ENCODE assay signal across 13 cellular contexts in genomic region chr12:3252416-3252815, GRCh38.
DNase-seq lines count a peak whose midpoint lies in the region; ATAC-seq and TF ChIP-seq lines count a peak whose summit lies in the region.
"Had no signal": no experiment of that assay in that cellular context is flagged by ENCODE, and none has a peak within 500 bp of the region (broad histone marks: within the 10 kb centered on the region; RNA-seq: fewer than 3 reads in every experiment).

No MANE protein-coding gene starts in this region.

- no peak overlapping the region for H3K4me3 ChIP-seq in body of pancreas
- H3K4me3 ChIP-seq in right atrium auricular region = no peak overlapping the region
- H3K4me3 ChIP-seq in rectal smooth muscle tissue (ENCODE audit: low read length) = no peak overlapping the region
- H3K4me3 ChIP-seq in smooth muscle cell = no peak overlapping the region

- no peaks in the 10 kb centered on the region for H3K9me3 Mint-ChIP-seq in chondrocyte (ENCODE audit: low read depth)
- H3K9me3 Mint-ChIP-seq: CD8-positive, alpha-beta T cell; naive thymus-derived CD8-positive, alpha-beta T cell had no signal

- H4K20me1 ChIP-seq in smooth muscle cell (ENCODE audit: low read depth) = peaks cover 43% of the 10 kb centered on the region

- no peak overlapping the region for H3K4me2 ChIP-seq in smooth muscle cell

- no peaks in the 10 kb centered on the region for H3K79me2 ChIP-seq in smooth muscle cell (ENCODE audit: low read depth)

- DNase-seq in DMS79 treated with DMSO at 0.1 percent for 48 hours (lab: John Stamatoyannopoulos, UW) (peak; percentile 84), body of pancreas (peak; percentile 28 to 58 (median 51)), right atrium auricular region (ENCODE audit: low spot score) (peak; percentile 95), smooth muscle cell (lab: John Stamatoyannopoulos, UW; ENCODE audit: unreplicated experiment) (no peak), HPDE6-E6E7 (ENCODE audit: extremely low spot score) (no peak), chondrocyte (ENCODE audit: low spot score) (no peak)
- DNase-seq: activated gamma-delta T cell treated with Interleukin-2 at 50 U/mL for 16 hours; CD8-positive, alpha-beta T cell; naive thymus-derived CD8-positive, alpha-beta T cell; NCI-H774 had no signal

- H3K27me3 ChIP-seq in body of pancreas = no peaks in the 10 kb centered on the region
- no peaks in the 10 kb centered on the region for H3K27me3 ChIP-seq in right atrium auricular region
- no peaks in the 10 kb centered on the region for H3K27me3 ChIP-seq in rectal smooth muscle tissue (ENCODE audit: control insufficient read depth, insufficient read depth, low read length)
- H3K27me3 ChIP-seq in smooth muscle cell (ENCODE audit: low read depth) = no peaks in the 10 kb centered on the region

- intact Hi-C loops in body of pancreas (cut with DNase I) = no loop called here

- H2AFZ ChIP-seq in smooth muscle cell (ENCODE audit: low read depth) = no peak overlapping the region

- ATAC-seq in body of pancreas (peak; percentile 49), HG03159 (IDR thresholded peaks at IDR 0.05; ENCODE audit: unreplicated experiment) (no peak)
- ATAC-seq: CD8-positive, alpha-beta T cell; HCT116; naive thymus-derived CD8-positive, alpha-beta T cell had no signal

- H3K4me1 ChIP-seq in body of pancreas (no peaks in the 10 kb centered on the region), right atrium auricular region (peaks cover 0 to 91% of the 10 kb centered on the region in 2 donors), rectal smooth muscle tissue (ENCODE audit: control insufficient read depth, insufficient read depth, low read length) (peaks cover 14% of the 10 kb centered on the region), smooth muscle cell (ENCODE audit: low read depth) (no peaks in the 10 kb centered on the region)

- no peak for TF ChIP-seq POLR2A in body of pancreas (IDR thresholded peaks at IDR 0.05)

- peaks cover 8% of the 10 kb centered on the region for H3K4me1 Mint-ChIP-seq in chondrocyte (ENCODE audit: low read depth)

- 90 to 100% methylated on average over 2 to 12 of the region's 12 CpGs for WGBS in body of pancreas, 2 donors
- WGBS in smooth muscle cell (ENCODE audit: low lambda C conversion rate) = 92% methylated on average over 12 of the region's 12 CpGs

- no peak overlapping the region for H3K9ac ChIP-seq in rectal smooth muscle tissue (ENCODE audit: low read length)
- no peak overlapping the region for H3K9ac ChIP-seq in smooth muscle cell (ENCODE audit: low read depth)

- H3K27ac ChIP-seq in body of pancreas (no peak overlapping the region), right atrium auricular region (peak overlapping the region; percentile 91 to 97), rectal smooth muscle tissue (ENCODE audit: low read depth, low read length) (peak overlapping the region; percentile 78), smooth muscle cell (ENCODE audit: low read depth) (no peak overlapping the region)

- H3K36me3 ChIP-seq in body of pancreas (replicated peaks in 1 of 2; ENCODE audit: insufficient read depth in 1 of 2, low read depth in 2 of 2) (no peaks in the 10 kb centered on the region), right atrium auricular region (no peaks in the 10 kb centered on the region), rectal smooth muscle tissue (ENCODE audit: control insufficient read depth, insufficient read depth, low read length) (no peaks in the 10 kb centered on the region), smooth muscle cell (ENCODE audit: low read depth) (no peaks in the 10 kb centered on the region)

- H3K36me3 Mint-ChIP-seq in chondrocyte (ENCODE audit: low read depth) = peaks cover 2% of the 10 kb centered on the region
- H3K36me3 Mint-ChIP-seq: CD8-positive, alpha-beta T cell; naive thymus-derived CD8-positive, alpha-beta T cell had no signal

- TF ChIP-seq CTCF in body of pancreas (IDR thresholded peaks at IDR 0.05) (no peak), right atrium auricular region (IDR thresholded peaks at IDR 0.05) (no peak), smooth muscle cell (IDR thresholded peaks at IDR 0.05; ENCODE audit: borderline replicate concordance, insufficient read depth, poor library complexity, severe bottlenecking) (no peak), chondrocyte (IDR thresholded peaks at IDR 0.05) (no peak)

- H3K27me3 Mint-ChIP-seq in chondrocyte (ENCODE audit: low read depth) = no peaks in the 10 kb centered on the region

- no peak overlapping the region for H3K27ac Mint-ChIP-seq in chondrocyte (ENCODE audit: unreplicated experiment)
- H3K27ac Mint-ChIP-seq: CD8-positive, alpha-beta T cell; naive thymus-derived CD8-positive, alpha-beta T cell had no signal

- H3K4me3 Mint-ChIP-seq in chondrocyte (ENCODE audit: unreplicated experiment) = no peak overlapping the region
- H3K4me3 Mint-ChIP-seq: CD8-positive, alpha-beta T cell; naive thymus-derived CD8-positive, alpha-beta T cell had no signal

- no peaks in the 10 kb centered on the region for H3K9me3 ChIP-seq in body of pancreas
- no peaks in the 10 kb centered on the region for H3K9me3 ChIP-seq in right atrium auricular region
- H3K9me3 ChIP-seq in smooth muscle cell (replicated peaks; ENCODE audit: low read depth) = no peaks in the 10 kb centered on the region

- H3F3A ChIP-seq in smooth muscle cell (ENCODE audit: low read depth) = no peaks in the 10 kb centered on the region

Comparison
In these comparisons a context has a peak if more than half of its experiments do, and no peak if none do; other contexts are left out.
1. DNase-seq: peak in DMS79 treated with DMSO at 0.1 percent for 48 hours (single experiment), body of pancreas (4 of 4) and right atrium auricular region (single experiment); none in smooth muscle cell (single experiment), HPDE6-E6E7 (single experiment) and chondrocyte (single experiment).
2. H3K27ac ChIP-seq: peak in right atrium auricular region (2 of 2) and rectal smooth muscle tissue (single experiment); none in body of pancreas (0 of 4) and smooth muscle cell (single experiment).